9 cellular contexts compared by ENCODE assay signal in the genomic region with DNA sequence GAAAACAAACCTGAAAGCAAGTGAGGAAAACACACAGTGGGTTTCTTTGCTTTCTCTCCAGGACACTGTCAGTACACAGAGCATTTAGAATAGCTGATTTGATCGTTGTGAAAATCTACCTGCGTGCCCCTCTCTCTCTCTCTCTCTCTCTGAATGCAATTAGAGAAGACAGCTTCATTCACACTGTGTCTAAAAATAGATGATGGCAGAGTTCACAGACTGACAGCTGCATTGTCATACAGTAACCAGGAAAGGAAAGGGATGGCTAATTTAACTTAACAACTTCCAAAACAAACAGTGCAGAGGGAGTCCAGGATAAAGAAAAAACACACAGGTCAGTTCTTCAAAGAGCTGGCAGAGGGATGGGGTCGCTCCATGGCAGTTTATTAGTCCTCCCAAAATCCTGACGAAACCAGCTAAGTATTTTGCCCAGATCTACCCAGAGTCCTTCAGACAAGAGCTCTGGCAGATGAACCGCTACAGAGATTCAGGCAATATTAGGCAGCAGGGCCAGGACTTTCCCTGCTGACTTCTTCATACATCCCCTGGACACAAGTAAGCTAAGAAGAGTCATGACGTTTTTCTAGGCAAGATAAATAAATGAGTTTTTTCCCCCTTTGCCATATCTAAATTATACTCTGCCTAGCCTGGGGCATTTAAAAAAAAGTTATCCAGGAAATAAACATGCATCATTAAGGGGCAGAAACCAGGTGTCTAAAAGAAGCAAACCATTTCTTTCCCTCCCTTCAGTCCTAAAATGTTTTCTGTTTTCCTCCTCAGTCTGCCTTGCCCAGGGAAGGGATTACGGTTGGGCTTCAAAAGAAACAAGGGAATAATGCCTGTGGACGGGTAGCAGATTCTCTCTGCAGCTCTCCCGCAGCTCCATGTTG. TPM values are rescaled to one million over a fixed set of nuclear protein-coding genes. Genes with fewer than 3 reads are reported as not detected.
DNase-seq lines count a peak whose midpoint lies in the region; ATAC-seq and TF ChIP-seq lines count a peak whose summit lies in the region.
"Had no signal": no experiment of that assay in that cellular context is flagged by ENCODE, and none has a peak within 500 bp of the region (broad histone marks: within the 10 kb centered on the region; RNA-seq: fewer than 3 reads in every experiment).

No MANE protein-coding gene starts in this region.

- H4K8ac ChIP-seq in H9 (replicated peaks; ENCODE audit: insufficient read length, low read depth, low read length), result no peak overlapping the region

- H3K9me3 ChIP-seq in sigmoid colon (no peaks in the 10 kb centered on the region), H9 (ENCODE audit: control insufficient read depth, low read depth, low read length) (no peaks in the 10 kb centered on the region)

- no peak overlapping the region for H3K18ac ChIP-seq in H9 (ENCODE audit: insufficient read length, low read depth, low read length)

- no peak overlapping the region for H3K14ac ChIP-seq in H9 (ENCODE audit: insufficient read depth, low read length)

- peaks cover 0 to 69% (median 65%) of the 10 kb centered on the region in 4 donors for H3K4me1 ChIP-seq in sigmoid colon
- H3K4me1 ChIP-seq in H9 (ENCODE audit: insufficient read depth, low read length), result no peaks in the 10 kb centered on the region

- no peak overlapping the region for H3K4me3 Mint-ChIP-seq in H9
- H3K4me3 Mint-ChIP-seq: activated CD4-positive, alpha-beta T cell treated with anti-CD3 and anti-CD28 coated beads, Interleukin-2, amount 10 ng/mL, durations not matched to agents 7 days and 5 days had no signal

- no peak overlapping the region for H2BK120ac ChIP-seq in H9 (ENCODE audit: low read depth, low read length, poor library complexity, severe bottlenecking)

- intact Hi-C loops in left ventricle myocardium superior (cut with micrococcal nuclease) (no loop called here), sigmoid colon (cut with DNase I) (loop anchor here (2.0 to 5.0 kb wide), 2 partner anchors 39 to 57 kb away; no protein-coding TSS in a partner anchor)

- DNase-seq in left ventricle myocardium superior (no peak), sigmoid colon (no peak), NCI-H1436 treated with DMSO at 0.1 percent for 48 hours (lab: John Stamatoyannopoulos, UW) (no peak), H9 (no peak), Ammon's horn (ENCODE audit: low spot score) (no peak)
- DNase-seq: activated CD4-positive, alpha-beta T cell treated with anti-CD3 and anti-CD28 coated beads, Interleukin-2, amount 10 ng/mL, durations not matched to agents 7 days and 5 days had no signal

- H2AK5ac ChIP-seq in H9 (ENCODE audit: insufficient read length, low read length), result no peak overlapping the region

- H3K36me3 ChIP-seq in sigmoid colon, result no peaks in the 10 kb centered on the region

- H3K4ac ChIP-seq in H9 (ENCODE audit: low read depth, low read length), result no peak overlapping the region

- H3K27ac ChIP-seq in sigmoid colon (peak overlapping the region; percentile 71 to 86 (median 80)), H9 (ENCODE audit: insufficient read length, low read depth, low read length) (no peak overlapping the region)

- no peaks in the 10 kb centered on the region for H3K36me3 Mint-ChIP-seq in H9 (ENCODE audit: insufficient read depth in 1 of 3, low read depth in 3 of 3)

- TF ChIP-seq EP300 in sigmoid colon (IDR thresholded peaks at IDR 0.05), result no peak

- no peak overlapping the region for H4K91ac ChIP-seq in H9 (ENCODE audit: insufficient read length, low read depth, low read length)

- no peak overlapping the region for H2BK15ac ChIP-seq in H9 (ENCODE audit: low read depth, low read length)

- peaks cover 0 to 2% of the 10 kb centered on the region in 2 experiments; a peak in 1 of 5 replicates for H3K9me3 Mint-ChIP-seq in H9

- no peaks in the 10 kb centered on the region for H4K20me1 ChIP-seq in H9 (ENCODE audit: control insufficient read depth, insufficient read depth, insufficient read length)

- no peak overlapping the region for H2AFZ ChIP-seq in H9 (ENCODE audit: low read length)

- peak; percentile 46 for ATAC-seq in HG03432 (IDR thresholded peaks at IDR 0.05; ENCODE audit: unreplicated experiment)
- peak; percentile 8; the same call in 2 of the 3 replicates for ATAC-seq in SK-N-SH treated with all-trans-retinoic acid at 6 μM for 48 hours
- peak; percentile 67 for ATAC-seq in left ventricle myocardium superior
- no peak for ATAC-seq in HG03280 (IDR thresholded peaks at IDR 0.05; ENCODE audit: unreplicated experiment)

- no peak overlapping the region; a peak in 3 of 7 replicates for H3K27ac Mint-ChIP-seq in H9
- H3K27ac Mint-ChIP-seq: activated CD4-positive, alpha-beta T cell treated with anti-CD3 and anti-CD28 coated beads, Interleukin-2, amount 10 ng/mL, durations not matched to agents 7 days and 5 days had no signal

- no peaks in the 10 kb centered on the region for H3K23me2 ChIP-seq in H9 (ENCODE audit: insufficient read length, low read depth, low read length, poor library complexity, severe bottlenecking)

- TF ChIP-seq CTCF in sigmoid colon (IDR thresholded peaks at IDR 0.05), result no peak
- TF ChIP-seq CTCF in H9 (conservative IDR thresholded peaks at IDR 0.05), result no peak

- H3K4me1 Mint-ChIP-seq in H9, result peaks cover 0 to 11% of the 10 kb centered on the region in 2 experiments; a peak in 2 of 4 replicates
- H3K4me1 Mint-ChIP-seq: activated CD4-positive, alpha-beta T cell treated with anti-CD3 and anti-CD28 coated beads, Interleukin-2, amount 10 ng/mL, durations not matched to agents 7 days and 5 days had no signal

- no peak overlapping the region for H2BK12ac ChIP-seq in H9 (ENCODE audit: insufficient read length, low read depth, low read length)

- H3K9ac ChIP-seq in H9 (ENCODE audit: extremely low read depth, insufficient read length, low read length), result no peak overlapping the region

- H4K5ac ChIP-seq in H9 (ENCODE audit: insufficient read length, low read depth, low read length), result no peak overlapping the region

- H3K4me3 ChIP-seq in sigmoid colon, result peak overlapping the region in 3 of 4 donors; percentile 1 to 18 (median 13)

- H3K79me2 ChIP-seq in H9 (ENCODE audit: insufficient read depth, low read length), result no peaks in the 10 kb centered on the region

- 8 to 45% methylated on average over 9 of the region's 9 CpGs for WGBS in sigmoid colon, 2 donors
- WGBS in H9 (ENCODE audit: extremely low coverage, insufficient read length, low lambda C conversion rate), result no CpG with 5 or more reads among the region's 9 CpGs

- no peak overlapping the region for H2BK5ac ChIP-seq in H9 (ENCODE audit: insufficient read length, low read length)

- TF ChIP-seq POLR2A in sigmoid colon (IDR thresholded peaks at IDR 0.05), result no peak

- no peak overlapping the region for H3T11ph ChIP-seq in H9 (ENCODE audit: low read length)

- H3K27me3 ChIP-seq in sigmoid colon (no peaks in the 10 kb centered on the region), H9 (ENCODE audit: insufficient read depth, low read length) (no peaks in the 10 kb centered on the region)

- no peak overlapping the region for H3K23ac ChIP-seq in H9 (ENCODE audit: insufficient read length, low read depth, low read length)

- H3K27me3 Mint-ChIP-seq in H9 (ENCODE audit: low read depth), result peaks cover 15% of the 10 kb centered on the region
- H3K27me3 Mint-ChIP-seq: activated CD4-positive, alpha-beta T cell treated with anti-CD3 and anti-CD28 coated beads, Interleukin-2, amount 10 ng/mL, durations not matched to agents 7 days and 5 days had no signal

- H3K4me2 ChIP-seq in H9 (ENCODE audit: insufficient read depth, insufficient read length, low read length), result no peak overlapping the region

- no peak overlapping the region for H2BK20ac ChIP-seq in H9 (ENCODE audit: low read depth, low read length, poor library complexity, severe bottlenecking)

- no peaks in the 10 kb centered on the region for H3K79me1 ChIP-seq in H9 (ENCODE audit: insufficient read depth, low read depth, low read length, poor library complexity, severe bottlenecking)

- H3K56ac ChIP-seq in H9 (ENCODE audit: insufficient read length, low read depth, low read length), result no peak overlapping the region

TF ChIP-seq in SK-N-SH treated with all-trans-retinoic acid at 6 μM for 48 hours, 23 proteins besides CTCF, POLR2A, EP300 and RAD21 (continues in another document):
- no peak for TF ChIP-seq OSR1 (CRISPR knock-in tag; IDR thresholded peaks at IDR 0.05)
- TF ChIP-seq ZNF8 (CRISPR knock-in tag; IDR thresholded peaks at IDR 0.05), result no peak
- no peak for TF ChIP-seq PPARA (CRISPR knock-in tag; IDR thresholded peaks at IDR 0.05; ENCODE audit: borderline replicate concordance)
- TF ChIP-seq ZNF565 (CRISPR knock-in tag; conservative IDR thresholded peaks at IDR 0.05; ENCODE audit: low read depth), result no peak
- TF ChIP-seq SNAI2 (CRISPR knock-in tag; IDR thresholded peaks at IDR 0.05), result no peak
- TF ChIP-seq TOX (CRISPR knock-in tag; IDR thresholded peaks at IDR 0.05; ENCODE audit: borderline replicate concordance), result no peak
- TF ChIP-seq, protein P1, sequence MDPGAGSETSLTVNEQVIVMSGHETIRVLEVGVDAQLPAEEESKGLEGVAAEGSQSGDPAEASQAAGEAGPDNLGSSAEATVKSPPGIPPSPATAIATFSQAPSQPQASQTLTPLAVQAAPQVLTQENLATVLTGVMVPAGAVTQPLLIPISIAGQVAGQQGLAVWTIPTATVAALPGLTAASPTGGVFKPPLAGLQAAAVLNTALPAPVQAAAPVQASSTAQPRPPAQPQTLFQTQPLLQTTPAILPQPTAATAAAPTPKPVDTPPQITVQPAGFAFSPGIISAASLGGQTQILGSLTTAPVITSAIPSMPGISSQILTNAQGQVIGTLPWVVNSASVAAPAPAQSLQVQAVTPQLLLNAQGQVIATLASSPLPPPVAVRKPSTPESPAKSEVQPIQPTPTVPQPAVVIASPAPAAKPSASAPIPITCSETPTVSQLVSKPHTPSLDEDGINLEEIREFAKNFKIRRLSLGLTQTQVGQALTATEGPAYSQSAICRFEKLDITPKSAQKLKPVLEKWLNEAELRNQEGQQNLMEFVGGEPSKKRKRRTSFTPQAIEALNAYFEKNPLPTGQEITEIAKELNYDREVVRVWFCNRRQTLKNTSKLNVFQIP (CRISPR knock-in tag; IDR thresholded peaks at IDR 0.05; ENCODE audit: borderline replicate concordance, low read depth), result no peak
- TF ChIP-seq, protein P2, sequence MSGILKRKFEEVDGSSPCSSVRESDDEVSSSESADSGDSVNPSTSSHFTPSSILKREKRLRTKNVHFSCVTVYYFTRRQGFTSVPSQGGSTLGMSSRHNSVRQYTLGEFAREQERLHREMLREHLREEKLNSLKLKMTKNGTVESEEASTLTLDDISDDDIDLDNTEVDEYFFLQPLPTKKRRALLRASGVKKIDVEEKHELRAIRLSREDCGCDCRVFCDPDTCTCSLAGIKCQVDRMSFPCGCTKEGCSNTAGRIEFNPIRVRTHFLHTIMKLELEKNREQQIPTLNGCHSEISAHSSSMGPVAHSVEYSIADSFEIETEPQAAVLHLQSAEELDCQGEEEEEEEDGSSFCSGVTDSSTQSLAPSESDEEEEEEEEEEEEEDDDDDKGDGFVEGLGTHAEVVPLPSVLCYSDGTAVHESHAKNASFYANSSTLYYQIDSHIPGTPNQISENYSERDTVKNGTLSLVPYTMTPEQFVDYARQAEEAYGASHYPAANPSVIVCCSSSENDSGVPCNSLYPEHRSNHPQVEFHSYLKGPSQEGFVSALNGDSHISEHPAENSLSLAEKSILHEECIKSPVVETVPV (CRISPR knock-in tag; IDR thresholded peaks at IDR 0.05), result no peak

RNA-seq across cellular contexts. Expression of a gene that starts 58.8 kb away (rescaled TPM):
- total RNA-seq in left ventricle myocardium superior (75.0 TPM), sigmoid colon (100 to 1,000 TPM in 3 of 4 donors, 10 to 100 TPM in 1; 99.2 to 188 (median 134) TPM), H9 (2021) (0.79 and 0.94 TPM in 2 replicates)
- polyA plus RNA-seq in sigmoid colon, result 10 to 100 TPM; 12.6 to 37.7 (median 16.9) TPM
- total RNA-seq: activated CD4-positive, alpha-beta T cell treated with anti-CD3 and anti-CD28 coated beads, Interleukin-2, amount 10 ng/mL, durations not matched to agents 7 days and 5 days had no signal

Comparison
In these comparisons a context has a peak if more than half of its experiments do, and no peak if none do; other contexts are left out.
1. RNA of a gene that starts 58.8 kb away (total RNA-seq): 99.2 to 188 TPM in sigmoid colon and 75.0 TPM in left ventricle myocardium superior (single experiment); 0.79 to 0.94 TPM in H9; every median in the first group is over 10 times any median in the second.